ENCODE assay signal across 8 cellular contexts in genomic region chr4:158624889-158625478, GRCh38. TPM values are rescaled to one million over a fixed set of nuclear protein-coding genes. Genes with fewer than 3 reads are reported as not detected.
DNase-seq lines count a peak whose midpoint lies in the region; TF ChIP-seq lines count a peak whose summit lies in the region.

No MANE protein-coding gene starts in this region.

- H3K27ac ChIP-seq in RWPE1 (no peak overlapping the region), esophagus squamous epithelium (no peak overlapping the region), neural progenitor cell (no peak overlapping the region)

- no peak overlapping the region for H3K27ac Mint-ChIP-seq in neural progenitor cell

- CTCF ChIA-PET in RWPE1 (lab: Yijun Ruan, JAX), result interaction anchor here (0.6 to 2.1 kb wide), 5 partner anchors 214 to 675 kb away, joined by 3 to 11 read pairs (median 5); no protein-coding TSS in a partner anchor

- no peaks in the 10 kb centered on the region for H3K4me1 ChIP-seq in esophagus squamous epithelium
- H3K4me1 ChIP-seq in neural progenitor cell, result no peaks in the 10 kb centered on the region

- no peaks in the 10 kb centered on the region for H3K4me1 Mint-ChIP-seq in neural progenitor cell

- H3K27me3 ChIP-seq in esophagus squamous epithelium (no peaks in the 10 kb centered on the region), neural progenitor cell (no peaks in the 10 kb centered on the region)

- H3K9me3 ChIP-seq in esophagus squamous epithelium, result no peaks in the 10 kb centered on the region
- H3K9me3 ChIP-seq in neural progenitor cell (ENCODE audit: low read depth), result no peaks in the 10 kb centered on the region

- H3K9ac ChIP-seq in neural progenitor cell, result no peak overlapping the region

- no peaks in the 10 kb centered on the region for H3K9me3 Mint-ChIP-seq in neural progenitor cell

- no peaks in the 10 kb centered on the region for H3K27me3 Mint-ChIP-seq in neural progenitor cell (ENCODE audit: insufficient read depth, low read depth)

- no peaks in the 10 kb centered on the region for H3K36me3 Mint-ChIP-seq in neural progenitor cell

- POLR2A ChIA-PET in RWPE1 (lab: Yijun Ruan, JAX; ENCODE audit: low non-redundant PET), result no interaction called here

- DNase-seq in NCI-H2227 (lab: John Stamatoyannopoulos, UW; ENCODE audit: unreplicated experiment), result peak; percentile 24
- no peak for DNase-seq in NCI-H2227 treated with DMSO at 0.1 percent for 48 hours (lab: John Stamatoyannopoulos, UW)
- DNase-seq in HCEC 1CT, result peak; percentile 32
- peak; percentile 62 for DNase-seq in LHCN-M2 (ENCODE audit: low read depth)
- DNase-seq in RWPE1 (ENCODE audit: low spot score), result peak; percentile 54
- DNase-seq in esophagus squamous epithelium (lab: John Stamatoyannopoulos, UW), result no peak
- DNase-seq in neural progenitor cell (ENCODE audit: low spot score), result peak; percentile 75
- no peak for DNase-seq in activated CD8-positive, alpha-beta memory T cell treated with anti-CD3 and anti-CD28 coated beads, Interleukin-2, amount 50 U/mL, for 48 hours

- H3K79me2 ChIP-seq in neural progenitor cell (ENCODE audit: low read depth), result no peaks in the 10 kb centered on the region

- no peaks in the 10 kb centered on the region for H4K20me1 ChIP-seq in neural progenitor cell (ENCODE audit: low read depth)

- H3K36me3 ChIP-seq in esophagus squamous epithelium (no peaks in the 10 kb centered on the region), neural progenitor cell (no peaks in the 10 kb centered on the region)

- 22 to 27% methylated on average over 3 of the region's 3 CpGs for WGBS in esophagus squamous epithelium, 2 donors

- no peak overlapping the region for H3K4me2 ChIP-seq in neural progenitor cell

- no peak overlapping the region for H2AFZ ChIP-seq in neural progenitor cell (replicated peaks)

- H3K4me3 ChIP-seq in esophagus squamous epithelium (no peak overlapping the region), neural progenitor cell (no peak overlapping the region)

- TF ChIP-seq CTCF in RWPE1 (conservative IDR thresholded peaks at IDR 0.05; ENCODE audit: low read depth) (peak; percentile 78), esophagus squamous epithelium (IDR thresholded peaks at IDR 0.05) (peak in 5 of 6 experiments; percentile 55 to 67 (median 57)), neural progenitor cell (IDR thresholded peaks at IDR 0.05) (peak; percentile 88)

- H3K4me3 Mint-ChIP-seq in neural progenitor cell, result no peak overlapping the region

- no peaks in the 10 kb centered on the region for H3F3A ChIP-seq in neural progenitor cell (ENCODE audit: low read depth)

- intact Hi-C loops in esophagus squamous epithelium (cut with DNase I), result no loop called here

- TF ChIP-seq POLR2A in esophagus squamous epithelium (IDR thresholded peaks at IDR 0.05), result no peak

RNA-seq across cellular contexts. Expression of gene C4orf46, which starts 46.7 kb away (rescaled TPM):
- total RNA-seq in LHCN-M2 (2014; rRNA removed), result 33.8 and 42.6 TPM in 2 replicates
- 9.1 TPM for polyA plus RNA-seq in LHCN-M2 (2012)
- total RNA-seq in esophagus squamous epithelium, result 1 to 10 TPM; 1.8 to 6.4 (median 4.8) TPM
- total RNA-seq in neural progenitor cell (ENCODE audit: low replicate concordance), result 63.7 and 101 TPM in 2 replicates

RNA-seq across cellular contexts. Expression of gene ETFDH, which starts 47.1 kb away (rescaled TPM):
- total RNA-seq in LHCN-M2 (2014; rRNA removed) (11.0 and 16.2 TPM in 2 replicates), esophagus squamous epithelium (10 to 100 TPM; 22.0 to 66.8 (median 31.2) TPM), neural progenitor cell (ENCODE audit: low replicate concordance) (8.6 and 16.8 TPM in 2 replicates)
- 9.6 TPM for polyA plus RNA-seq in LHCN-M2 (2012)

Comparison
In these comparisons a context has a peak if more than half of its experiments do, and no peak if none do; other contexts are left out.
1. DNase-seq: peak in NCI-H2227 (single experiment), HCEC 1CT (single experiment), LHCN-M2 (single experiment), RWPE1 (single experiment) and neural progenitor cell (single experiment); none in NCI-H2227 treated with DMSO at 0.1 percent for 48 hours (single experiment), esophagus squamous epithelium (single experiment) and activated CD8-positive, alpha-beta memory T cell treated with anti-CD3 and anti-CD28 coated beads, Interleukin-2, amount 50 U/mL, for 48 hours (single experiment).
2. Peak in every context shown above with its lines, with median percentiles within 50 percentile points of each other: CTCF ChIP-seq.